In genomic region chr10:94640562-94640961, GRCh38 we compare ENCODE assay signal across 7 cellular contexts. TPM values are rescaled to one million over a fixed set of nuclear protein-coding genes. Genes with fewer than 3 reads are reported as not detected.
"Had no signal": no experiment of that assay in that cellular context is flagged by ENCODE, and none has a peak within 500 bp of the region (broad histone marks: within the 10 kb centered on the region; RNA-seq: fewer than 3 reads in every experiment).

No MANE protein-coding gene starts in this region.

- H3K27ac ChIP-seq: GM23248, HL-60 had no signal

- ATAC-seq: HepG2 had no signal

- H3K9ac ChIP-seq: GM23248 had no signal

- H3K4me3 ChIP-seq: GM23248 had no signal

- DNase-seq: GM23248, GOT3, HCEC 1CT, KBM-7 had no signal

- H2AFZ ChIP-seq: GM23248 had no signal

RNA-seq across cellular contexts. Expression of gene CYP2C18, which starts 43.0 kb away (rescaled TPM):
- polyA plus RNA-seq: GM23248, HepG2, IgD-negative memory B cell had no signal
